In genomic region chr15:90054618-90055097, GRCh38 we compare ENCODE assay signal across 15 cellular contexts. TPM values are rescaled to one million over a fixed set of nuclear protein-coding genes. Genes with fewer than 3 reads are reported as not detected.
A peak's percentile ranks its signal among the peaks of the same experiment; 100 is the strongest.
DNase-seq lines count a peak whose midpoint lies in the region; ATAC-seq and TF ChIP-seq lines count a peak whose summit lies in the region.
"Had no signal": no experiment of that assay in that cellular context is flagged by ENCODE, and none has a peak within 500 bp of the region (broad histone marks: within the 10 kb centered on the region; RNA-seq: fewer than 3 reads in every experiment).

No MANE protein-coding gene starts in this region.

- no peak overlapping the region for H3K9ac ChIP-seq in BLaER1 treated with 17β-estradiol and CSF1 and Interleukin-3, amounts not matched to agents 10 nM and 100 nM
- no peak overlapping the region for H3K9ac ChIP-seq in Karpas-422 (ENCODE audit: low read length)

- TF ChIP-seq CTCF in VCaP (conservative IDR thresholded peaks at IDR 0.05) = no peak
- TF ChIP-seq CTCF in lower lobe of right lung (IDR thresholded peaks at IDR 0.05) = no peak
- no peak for TF ChIP-seq CTCF in GM10266 (IDR thresholded peaks at IDR 0.05; ENCODE audit: control insufficient read depth, insufficient read depth, low read depth, missing control alignments)

- peak overlapping the region in 2 of 11 experiments; percentile 0 to 33; a peak in 1 of 22 replicates for H3K27ac ChIP-seq in BLaER1 treated with 17β-estradiol and CSF1 and Interleukin-3, amounts not matched to agents 10 nM and 100 nM
- H3K27ac ChIP-seq in Karpas-422 (ENCODE audit: low read length) (peak overlapping the region; percentile 41; the same call in 1 of the 2 replicates), VCaP (peak overlapping the region; percentile 66), lower lobe of right lung (peak overlapping the region; percentile 22)
- H3K27ac ChIP-seq: PC-9 had no signal

- no peak overlapping the region for H3K4me3 ChIP-seq in BLaER1 treated with 17β-estradiol and CSF1 and Interleukin-3, amounts not matched to agents 10 nM and 100 nM
- H3K4me3 ChIP-seq in Karpas-422 (ENCODE audit: low read length) (no peak overlapping the region), lower lobe of right lung (no peak overlapping the region)
- H3K4me3 ChIP-seq: esophagus squamous epithelium, PC-9 had no signal

- H3K79me2 ChIP-seq in Karpas-422 (ENCODE audit: low read length) = peaks cover 67% of the 10 kb centered on the region

- H3K9me2 ChIP-seq in Karpas-422 (replicated peaks; ENCODE audit: insufficient read depth, low read length) = no peaks in the 10 kb centered on the region

- DNase-seq in Karpas-422 (no peak), lower lobe of right lung (no peak), OCI-M1 (lab: John Stamatoyannopoulos, UW) (no peak), GM10266 (ENCODE audit: extremely low spot score) (no peak)
- DNase-seq in activated CD8-positive, alpha-beta memory T cell treated with anti-CD3 and anti-CD28 coated beads for 24 hours = no peak
- DNase-seq: activated naive CD4-positive, alpha-beta T cell treated with Interleukin-2 at 50 U/mL for 16 hours; AML-193; central memory CD4-positive, alpha-beta T cell; esophagus squamous epithelium; NCI-H1694 treated with DMSO at 0.1 percent for 48 hours; stimulated activated naive CD4-positive, alpha-beta T cell had no signal

- H3K4me1 ChIP-seq in BLaER1 treated with 17β-estradiol and CSF1 and Interleukin-3, amounts not matched to agents 10 nM and 100 nM = peaks cover 57 to 98% (median 77%) of the 10 kb centered on the region in 10 experiments
- H3K4me1 ChIP-seq in Karpas-422 (ENCODE audit: low read length) (peaks cover 42% of the 10 kb centered on the region), lower lobe of right lung (peaks cover 50% of the 10 kb centered on the region)

- peaks cover 0 to 18% (median 0%) of the 10 kb centered on the region in 11 experiments; a peak in 4 of 22 replicates for H4K20me1 ChIP-seq in BLaER1 treated with 17β-estradiol and CSF1 and Interleukin-3, amounts not matched to agents 10 nM and 100 nM
- no peaks in the 10 kb centered on the region for H4K20me1 ChIP-seq in Karpas-422 (ENCODE audit: insufficient read depth, low read depth, low read length)

- no peak overlapping the region for H2AFZ ChIP-seq in Karpas-422 (ENCODE audit: low read length)
- H2AFZ ChIP-seq: PC-9 had no signal

- intact Hi-C loops in lower lobe of right lung (cut with DNase I) = no loop called here

- peak overlapping the region in 8 of 11 experiments; percentile 1 to 92 (median 20); a peak in 12 of 22 replicates for H3K4me2 ChIP-seq in BLaER1 treated with 17β-estradiol and CSF1 and Interleukin-3, amounts not matched to agents 10 nM and 100 nM
- H3K4me2 ChIP-seq in Karpas-422 (ENCODE audit: low read depth, low read length, poor library complexity, severe bottlenecking) = no peak overlapping the region
- H3K4me2 ChIP-seq: PC-9 had no signal

- H3K27me3 ChIP-seq in BLaER1 treated with 17β-estradiol and CSF1 and Interleukin-3, amounts not matched to agents 10 nM and 100 nM = no peaks in the 10 kb centered on the region
- H3K27me3 ChIP-seq in Karpas-422 (ENCODE audit: low read length) (no peaks in the 10 kb centered on the region), lower lobe of right lung (ENCODE audit: low read depth) (no peaks in the 10 kb centered on the region)
- H3K27me3 ChIP-seq: esophagus squamous epithelium had no signal

- no peaks in the 10 kb centered on the region for H3K9me3 ChIP-seq in BLaER1 treated with 17β-estradiol and CSF1 and Interleukin-3, amounts not matched to agents 10 nM and 100 nM (replicated peaks in 1 of 11)
- H3K9me3 ChIP-seq in Karpas-422 (ENCODE audit: low read length) (no peaks in the 10 kb centered on the region), lower lobe of right lung (no peaks in the 10 kb centered on the region)
- H3K9me3 ChIP-seq: esophagus squamous epithelium had no signal

- ATAC-seq in lower lobe of right lung (no peak), HG03460 (IDR thresholded peaks at IDR 0.05; ENCODE audit: unreplicated experiment) (no peak)

- peaks cover 0 to 24% (median 0%) of the 10 kb centered on the region in 11 experiments; a peak in 5 of 22 replicates for H3K36me3 ChIP-seq in BLaER1 treated with 17β-estradiol and CSF1 and Interleukin-3, amounts not matched to agents 10 nM and 100 nM
- H3K36me3 ChIP-seq in Karpas-422 (ENCODE audit: insufficient read depth, low read length) (no peaks in the 10 kb centered on the region), lower lobe of right lung (no peaks in the 10 kb centered on the region)
- H3K36me3 ChIP-seq: esophagus squamous epithelium had no signal

RNA-seq across cellular contexts. Expression of gene IDH2, which starts 47.6 kb away (rescaled TPM):
- total RNA-seq in Karpas-422 (2014; rRNA removed; shearing (Covaris generic); ENCODE audit: low replicate concordance) = 93.4 and 156 TPM in 2 replicates
- 46.7 TPM for total RNA-seq in lower lobe of right lung

RNA-seq across cellular contexts. Expression of gene ZNF710, which starts 53.5 kb away (rescaled TPM):
- 25.2 and 32.3 TPM in 2 replicates for total RNA-seq in Karpas-422 (2014; rRNA removed; shearing (Covaris generic); ENCODE audit: low replicate concordance)
- total RNA-seq in lower lobe of right lung = 50.7 TPM
